In genomic region chr19:437027-437426, GRCh38 we compare ENCODE assay signal across 1 cellular context.
A peak's percentile ranks its signal among the peaks of the same experiment; 100 is the strongest.
TF ChIP-seq lines count a peak whose summit lies in the region.

No MANE protein-coding gene starts in this region.

TF ChIP-seq in K562, 482 proteins besides CTCF, POLR2A, EP300 and RAD21:
- no peak for TF ChIP-seq SRSF1 (IDR thresholded peaks at IDR 0.05; ENCODE audit: low read depth, low read length)
- no peak for TF ChIP-seq CCAR2 (IDR thresholded peaks at IDR 0.05; ENCODE audit: low read depth, low read length)
- TF ChIP-seq CGGBP1 (CRISPR knock-in tag; IDR thresholded peaks at IDR 0.05), result no peak
- 0 out of 2 replicates have a peak, but pooled peaks have one; percentile 33 for TF ChIP-seq E2F5 (CRISPR knock-in tag; IDR thresholded peaks at IDR 0.05)
- TF ChIP-seq GTF2A2 (tag; IDR thresholded peaks at IDR 0.05), result no peak
- no peak for TF ChIP-seq KDM2B (CRISPR knock-in tag; IDR thresholded peaks at IDR 0.05)
- no peak for TF ChIP-seq TRIM28 (IDR thresholded peaks at IDR 0.05)
- no peak for TF ChIP-seq ETS1 (conservative IDR thresholded peaks at IDR 0.05; ENCODE audit: control insufficient read depth, low read depth, low read length)
- TF ChIP-seq IFI16 (CRISPR knock-in tag; IDR thresholded peaks at IDR 0.05), result no peak
- no peak for TF ChIP-seq ILF3 (IDR thresholded peaks at IDR 0.05; ENCODE audit: borderline replicate concordance)
- TF ChIP-seq DACH1 (IDR thresholded peaks at IDR 0.05; ENCODE audit: partially characterized antibody), result no peak
- no peak for TF ChIP-seq ZBTB40 (IDR thresholded peaks at IDR 0.05)
- peak; percentile 20; the same call in 1 of the 2 replicates for TF ChIP-seq ZBTB40 (CRISPR knock-in tag; IDR thresholded peaks at IDR 0.05)
- TF ChIP-seq MAX (CRISPR knock-in tag; IDR thresholded peaks at IDR 0.05), result 0 out of 2 replicates have a peak, but pooled peaks have one; percentile 15
- no peak for TF ChIP-seq SREBF1 (IDR thresholded peaks at IDR 0.05; ENCODE audit: borderline replicate concordance, low read depth, low read length)
- no peak for TF ChIP-seq ZC3H4 (CRISPR knock-in tag; IDR thresholded peaks at IDR 0.05; ENCODE audit: borderline replicate concordance)
- no peak for TF ChIP-seq ELF2 (CRISPR knock-in tag; IDR thresholded peaks at IDR 0.05)
- no peak for TF ChIP-seq ZNF318 (IDR thresholded peaks at IDR 0.05; ENCODE audit: borderline replicate concordance in 1 of 2, low read depth in 1 of 2)
- no peak for TF ChIP-seq ZNF239 (CRISPR knock-in tag; IDR thresholded peaks at IDR 0.05)
TF ChIP-seq in K562: peak in this region for 3.
